ENCODE assay signal across 35 cellular contexts in genomic region chr2:133806564-133806963, GRCh38.
"Had no signal": no experiment of that assay in that cellular context is flagged by ENCODE, and none has a peak within 500 bp of the region (broad histone marks: within the 10 kb centered on the region; RNA-seq: fewer than 3 reads in every experiment).

No MANE protein-coding gene starts in this region.

- H3K27ac ChIP-seq: adrenal gland, body of pancreas, brain microvascular endothelial cell, breast epithelium, VCaP had no signal

- H3K36me3 Mint-ChIP-seq: activated CD4-positive, alpha-beta memory T cell treated with anti-CD3 and anti-CD28 coated beads for 36 hours; activated naive CD8-positive, alpha-beta T cell treated with anti-CD3 and anti-CD28 coated beads for 36 hours had no signal

- H3K27me3 Mint-ChIP-seq: activated CD4-positive, alpha-beta T cell treated with anti-CD3 and anti-CD28 coated beads, Interleukin-2, amount 10 ng/mL, durations not matched to agents 24 days and 14 days had no signal

- H3K9me3 ChIP-seq: adrenal gland, body of pancreas, breast epithelium had no signal

- H3K4me3 Mint-ChIP-seq: activated B cell treated with CpG ODN at 0.5 μM for 24 hours; activated CD4-positive, alpha-beta memory T cell treated with anti-CD3 and anti-CD28 coated beads for 36 hours; activated CD4-positive, alpha-beta T cell treated with anti-CD3 and anti-CD28 coated beads, Interleukin-2, amount 10 ng/mL, durations not matched to agents 24 days and 14 days; activated CD8-positive, alpha-beta T cell treated with anti-CD3 and anti-CD28 coated beads for 36 hours; activated naive CD4-positive, alpha-beta T cell treated with anti-CD3 and anti-CD28 coated beads for 36 hours; activated naive CD8-positive, alpha-beta T cell treated with anti-CD3 and anti-CD28 coated beads for 36 hours; activated T-cell treated with anti-CD3 and anti-CD28 coated beads, Interleukin-2, amount 50 U/mL, for 4 hours; activated T-cell treated with anti-CD3 and anti-CD28 coated beads, Interleukin-2, amount 50 U/mL, for 72 hours; activated T-helper 1 cell treated with anti-CD3 and anti-CD28 coated beads, Interleukin-12 subunit alpha, Interleukin-12 subunit beta, Interleukin-2, Interleukin-4 antibody, amounts not matched to agents 30 ng/mL and 10 ng/mL and 1 ng/mL, durations not matched to agents 14 hours and 24 hours and 36 hours; activated T-helper 17 cell treated with anti-CD3 and anti-CD28 coated beads, Interleukin-2, amount 50 U/mL, for 72 hours; T-helper 1 cell treated with Interleukin-12 subunit alpha and Interleukin-12 subunit beta and Interleukin-4 antibody, amounts not matched to agents 30 μg/mL and 1 μg/mL, for 36 hours; T-helper 2 cell treated with Interferon-gamma antibody and Interleukin-4, amounts not matched to agents 5 μg/mL and 100 μg/mL, for 36 hours had no signal

- H3K4me1 Mint-ChIP-seq: activated CD4-positive, alpha-beta T cell treated with anti-CD3 and anti-CD28 coated beads, Interleukin-2, amount 10 ng/mL, durations not matched to agents 24 days and 14 days; activated naive CD8-positive, alpha-beta T cell treated with anti-CD3 and anti-CD28 coated beads for 36 hours; activated T-helper 17 cell treated with anti-CD3 and anti-CD28 coated beads, Interleukin-2, amount 50 U/mL, for 72 hours had no signal

- H3K4me3 ChIP-seq: adrenal gland, body of pancreas, breast epithelium had no signal

- H3K4me1 ChIP-seq: adrenal gland, body of pancreas, breast epithelium had no signal

- H3K27ac Mint-ChIP-seq: activated B cell treated with CpG ODN at 0.5 μM for 24 hours; activated CD4-positive, alpha-beta memory T cell treated with anti-CD3 and anti-CD28 coated beads for 36 hours; activated CD4-positive, alpha-beta T cell treated with anti-CD3 and anti-CD28 coated beads, Interleukin-2, amount 10 ng/mL, durations not matched to agents 24 days and 14 days; activated CD8-positive, alpha-beta T cell treated with anti-CD3 and anti-CD28 coated beads for 36 hours; activated naive CD4-positive, alpha-beta T cell treated with anti-CD3 and anti-CD28 coated beads for 36 hours; activated naive CD4-positive, alpha-beta T cell treated with anti-CD3 and anti-CD28 coated beads, Interleukin-2, amount 50 U/mL, for 72 hours; activated naive CD8-positive, alpha-beta T cell treated with anti-CD3 and anti-CD28 coated beads for 36 hours; activated T-cell treated with anti-CD3 and anti-CD28 coated beads, Interleukin-2, amount 50 U/mL, for 72 hours; activated T-helper 1 cell treated with anti-CD3 and anti-CD28 coated beads, Interleukin-12 subunit alpha, Interleukin-12 subunit beta, Interleukin-2, Interleukin-4 antibody, amounts not matched to agents 30 ng/mL and 10 ng/mL and 1 ng/mL, durations not matched to agents 14 hours and 24 hours and 36 hours; activated T-helper 17 cell treated with anti-CD3 and anti-CD28 coated beads, Interleukin-2, amount 50 U/mL, for 72 hours; T-helper 1 cell treated with Interleukin-12 subunit alpha and Interleukin-12 subunit beta and Interleukin-4 antibody, amounts not matched to agents 30 μg/mL and 1 μg/mL, for 36 hours; T-helper 2 cell treated with Interferon-gamma antibody and Interleukin-4, amounts not matched to agents 5 μg/mL and 100 μg/mL, for 36 hours had no signal

- H3K36me3 ChIP-seq: adrenal gland, brain microvascular endothelial cell, breast epithelium had no signal

- H3K27me3 ChIP-seq: adrenal gland, body of pancreas, brain microvascular endothelial cell, breast epithelium had no signal

- DNase-seq: activated B cell treated with CpG ODN at 0.5 μM for 24 hours; activated CD4-positive, alpha-beta memory T cell treated with anti-CD3 and anti-CD28 coated beads for 36 hours; activated CD4-positive, alpha-beta T cell treated with anti-CD3 and anti-CD28 coated beads for 4 hours; activated CD4-positive, alpha-beta T cell treated with anti-CD3 and anti-CD28 coated beads, Interleukin-2, amount 10 ng/mL, durations not matched to agents 24 days and 14 days; activated CD4-positive, alpha-beta T cell treated with anti-CD3 and anti-CD28 coated beads, Interleukin-2, amount 50 U/mL, for 1 hour; activated CD4-positive, alpha-beta T cell treated with anti-CD3 and anti-CD28 coated beads, Interleukin-2, amount 50 U/mL, for 4 hours; activated CD4-positive, CD25-positive, alpha-beta regulatory T cell treated with anti-CD3 and anti-CD28 coated beads, Interleukin-2, amount 50 U/mL, for 72 hours; activated CD8-positive, alpha-beta memory T cell treated with anti-CD3 and anti-CD28 coated beads, Interleukin-2, amount 50 U/mL, for 4 hours; activated CD8-positive, alpha-beta T cell treated with anti-CD3 and anti-CD28 coated beads for 36 hours; activated effector memory CD4-positive, alpha-beta T cell treated with anti-CD3 and anti-CD28 coated beads, Interleukin-2, amount 50 U/mL, for 16 hours; activated gamma-delta T cell treated with Interleukin-2 at 50 U/mL for 16 hours; activated naive CD4-positive, alpha-beta T cell; activated naive CD4-positive, alpha-beta T cell treated with anti-CD3 and anti-CD28 coated beads for 36 hours; activated naive CD4-positive, alpha-beta T cell treated with anti-CD3 and anti-CD28 coated beads, Interleukin-2, amount 50 U/mL, for 16 hours; activated naive CD8-positive, alpha-beta T cell treated with anti-CD3 and anti-CD28 coated beads for 36 hours; activated T-cell treated with anti-CD3 and anti-CD28 coated beads for 4 hours; activated T-cell treated with anti-CD3 and anti-CD28 coated beads, Interleukin-2, amount 50 U/mL, for 1 hour; activated T-cell treated with anti-CD3 and anti-CD28 coated beads, Interleukin-2, amount 50 U/mL, for 4 hours; activated T-cell treated with anti-CD3 and anti-CD28 coated beads, Interleukin-2, amount 50 U/mL, for 72 hours; adrenal gland; amniotic stem cell; aorta; body of pancreas; brain microvascular endothelial cell; central memory CD4-positive, alpha-beta T cell; T-helper 1 cell; T-helper 2 cell; T-helper 9 cell had no signal

- ATAC-seq: activated CD8-positive, alpha-beta T cell treated with anti-CD3 and anti-CD28 coated beads for 36 hours; activated naive CD4-positive, alpha-beta T cell treated with anti-CD3 and anti-CD28 coated beads, Interleukin-2, amount 50 U/mL, for 72 hours; activated T-cell treated with anti-CD3 and anti-CD28 coated beads, Interleukin-2, amount 50 U/mL, for 4 hours; activated T-cell treated with anti-CD3 and anti-CD28 coated beads, Interleukin-2, amount 50 U/mL, for 72 hours; activated T-helper 17 cell treated with anti-CD3 and anti-CD28 coated beads, Interleukin-2, amount 50 U/mL, for 72 hours; body of pancreas had no signal
